Comparison of ENCODE assay signal across 8 cellular contexts in genomic region chr1:55140546-55140983, GRCh38.
A peak's percentile ranks its signal among the peaks of the same experiment; 100 is the strongest.
DNase-seq lines count a peak whose midpoint lies in the region; ATAC-seq, FAIRE-seq and TF ChIP-seq lines count a peak whose summit lies in the region.

No MANE protein-coding gene starts in this region.

- H3K36me3 ChIP-seq in H7 (replicated peaks; ENCODE audit: control insufficient read depth, insufficient read depth, low read length) = peaks cover 23% of the 10 kb centered on the region
- H3K36me3 ChIP-seq in psoas muscle (ENCODE audit: insufficient read depth in 1 of 2, low read depth in 1 of 2) = peaks cover 12 to 99% of the 10 kb centered on the region in 2 donors

- H3K27ac ChIP-seq in psoas muscle = peak overlapping the region; percentile 53

- peak; percentile 51 for DNase-seq in H7
- peak; percentile 84 for DNase-seq in NAMALWA (ENCODE audit: low spot score)
- DNase-seq in SK-MEL-5 (ENCODE audit: low read depth, low spot score) = peak; percentile 84
- peak in 40 of 42 donors; percentile 20 to 93 (median 73) for DNase-seq in head of caudate nucleus
- DNase-seq in psoas muscle = peak in 1 of 2 donors; percentile 33

- in situ Hi-C loops in SK-MEL-5 (cut with HindIII; ENCODE audit: low pct_unique_long_range_greater_than_20kb, low sequenced_read_pairs) = no loop called here

- intact Hi-C loops in head of caudate nucleus (cut with DNase I) (loop anchor here (5.0 kb wide), 1 partner anchor 137 kb away; no protein-coding TSS in a partner anchor), psoas muscle (cut with DNase I) (loop anchor here (5.0 kb wide), 2 partner anchors 72 to 137 kb away; no protein-coding TSS in a partner anchor)

- H3K4me3 ChIP-seq in H7 (ENCODE audit: insufficient read depth, low read depth, low read length) = no peak overlapping the region
- no peak overlapping the region for H3K4me3 ChIP-seq in psoas muscle

- H3K9me3 Mint-ChIP-seq in activated naive CD8-positive, alpha-beta T cell (ENCODE audit: low read depth) = no peaks in the 10 kb centered on the region

- peak overlapping the region; percentile 82 for H3K27ac Mint-ChIP-seq in activated naive CD8-positive, alpha-beta T cell

- no peaks in the 10 kb centered on the region for H3K27me3 ChIP-seq in H7 (ENCODE audit: control insufficient read depth, insufficient read depth, low read length)
- no peaks in the 10 kb centered on the region for H3K27me3 ChIP-seq in psoas muscle (ENCODE audit: insufficient read depth in 3 of 3, low read length in 2 of 3)

- no peaks in the 10 kb centered on the region for H3K9me3 ChIP-seq in psoas muscle

- 3 to 6% (median 3%) methylated on average over 3 of the region's 3 CpGs for WGBS in psoas muscle, 3 donors

- no peaks in the 10 kb centered on the region for H3K27me3 Mint-ChIP-seq in activated naive CD8-positive, alpha-beta T cell

- peak; percentile 87 for TF ChIP-seq CTCF in psoas muscle (IDR thresholded peaks at IDR 0.05)

- H3K4me1 Mint-ChIP-seq in activated naive CD8-positive, alpha-beta T cell (ENCODE audit: low read depth) = peaks cover 8% of the 10 kb centered on the region

- peaks cover 14% of the 10 kb centered on the region for H3K36me3 Mint-ChIP-seq in activated naive CD8-positive, alpha-beta T cell

- no peak overlapping the region for H3K4me3 Mint-ChIP-seq in activated naive CD8-positive, alpha-beta T cell

- FAIRE-seq in G401.6 (lab: Jason Lieb, UNC) = peak; percentile 96

- H3K4me1 ChIP-seq in psoas muscle = peaks cover 6% of the 10 kb centered on the region

- peak; percentile 91 to 97 (median 95) for ATAC-seq in psoas muscle
- no peak for ATAC-seq in HG02763 (IDR thresholded peaks at IDR 0.05; ENCODE audit: unreplicated experiment)
